Comparison of ENCODE assay signal across 2 cellular contexts in genomic region chr3:128423525-128424147, GRCh38.
TF ChIP-seq lines count a peak whose summit lies in the region.

No MANE protein-coding gene starts in this region.

TF ChIP-seq in H1, 55 proteins besides CTCF, POLR2A, EP300 and RAD21 (continued from another document):
- TF ChIP-seq RFX5 (IDR thresholded peaks at IDR 0.05; ENCODE audit: borderline replicate concordance, low read depth, low read length): no peak
- TF ChIP-seq CTBP2 (IDR thresholded peaks at IDR 0.05; ENCODE audit: borderline replicate concordance, insufficient read depth, insufficient read length, low read length): no peak
- no peak for TF ChIP-seq KDM4A (IDR thresholded peaks at IDR 0.05; ENCODE audit: low read depth, low read length, severe bottlenecking)

TF ChIP-seq in HEK293T, 16 proteins besides CTCF, POLR2A, EP300 and RAD21 (continued from another document):
- TF ChIP-seq FOXM1 (IDR thresholded peaks at IDR 0.05; ENCODE audit: borderline replicate concordance): no peak
